ENCODE assay signal across 1 cellular context in genomic region chr9:113221003-113221799, GRCh38.
TF ChIP-seq lines count a peak whose summit lies in the region.

TSS of gene FKBP15 (minus strand) at chr9:113221277. CDS start at chr9:113221243, 34 bp downstream.
TSS of gene SLC31A1 (plus strand) at chr9:113221544. CDS start at chr9:113256149, 34,605 bp downstream.

TF ChIP-seq in HCT116, 20 proteins besides CTCF, POLR2A, EP300 and RAD21 (continued from another document):
- TF ChIP-seq REST (IDR thresholded peaks at IDR 0.05; ENCODE audit: low read depth), result no peak
- TF ChIP-seq CBX3 (IDR thresholded peaks at IDR 0.05; ENCODE audit: low read depth), result no peak; the same call in 1 of the 2 replicates
- peak; percentile 12 for TF ChIP-seq TCF7L2 (IDR thresholded peaks at IDR 0.05; ENCODE audit: borderline replicate concordance, extremely low read depth, insufficient read depth, insufficient read length)
- peak; percentile 81 for TF ChIP-seq SIN3A (IDR thresholded peaks at IDR 0.05; ENCODE audit: low read depth)
- no peak for TF ChIP-seq EZH2 (IDR thresholded peaks at IDR 0.05)
- peak; percentile 55; the same call in 1 of the 2 replicates for TF ChIP-seq ZFX (IDR thresholded peaks at IDR 0.05)
- TF ChIP-seq MAX (IDR thresholded peaks at IDR 0.05), result peak; percentile 87
- peak; percentile 55; the same call in 1 of the 2 replicates for TF ChIP-seq EGR1 (IDR thresholded peaks at IDR 0.05; ENCODE audit: low read depth)
- TF ChIP-seq FOSL1 (IDR thresholded peaks at IDR 0.05; ENCODE audit: low read depth), result no peak
- no peak for TF ChIP-seq ZBTB33 (IDR thresholded peaks at IDR 0.05; ENCODE audit: extremely low read depth, insufficient replicate concordance, low read length)
- TF ChIP-seq ELF1 (IDR thresholded peaks at IDR 0.05; ENCODE audit: borderline replicate concordance, low read depth), result peak; percentile 46; the same call in 1 of the 2 replicates
TF ChIP-seq in HCT116: peak in this region for 9.
